Comparison of ENCODE assay signal across 9 cellular contexts in genomic region chr12:123762715-123763052, GRCh38. TPM values are rescaled to one million over a fixed set of nuclear protein-coding genes. Genes with fewer than 3 reads are reported as not detected.
DNase-seq lines count a peak whose midpoint lies in the region; ATAC-seq and TF ChIP-seq lines count a peak whose summit lies in the region.
"Had no signal": no experiment of that assay in that cellular context is flagged by ENCODE, and none has a peak within 500 bp of the region (broad histone marks: within the 10 kb centered on the region; RNA-seq: fewer than 3 reads in every experiment).

No MANE protein-coding gene starts in this region.

- H3K9me3 Mint-ChIP-seq in progenitor cell of endocrine pancreas (ENCODE audit: low read depth): no peaks in the 10 kb centered on the region

- peaks cover 11% of the 10 kb centered on the region; the same call in 1 of the 2 replicates for H3K4me1 ChIP-seq in OCI-LY3 (ENCODE audit: low read length)
- H3K4me1 ChIP-seq in esophagus squamous epithelium: peaks cover 7 to 22% (median 11%) of the 10 kb centered on the region in 3 donors

- H3K4me3 ChIP-seq in OCI-LY3 (ENCODE audit: low read length) (peak overlapping the region; percentile 80), esophagus squamous epithelium (peak overlapping the region; percentile 35 to 68 (median 46))

- H3K27me3 Mint-ChIP-seq in progenitor cell of endocrine pancreas: peaks cover 19% of the 10 kb centered on the region

- peak overlapping the region; percentile 76 for H3K4me3 Mint-ChIP-seq in progenitor cell of endocrine pancreas (ENCODE audit: low read depth)

- no peaks in the 10 kb centered on the region for H3K36me3 ChIP-seq in OCI-LY3 (replicated peaks; ENCODE audit: low read depth, low read length)
- H3K36me3 ChIP-seq in esophagus squamous epithelium: peaks cover 0 to 20% (median 0%) of the 10 kb centered on the region in 3 donors

- H3K27me3 ChIP-seq in OCI-LY3 (ENCODE audit: low read depth, low read length): peaks cover 13% of the 10 kb centered on the region
- H3K27me3 ChIP-seq in esophagus squamous epithelium: peaks cover 0 to 36% (median 0%) of the 10 kb centered on the region in 4 donors

- H4K20me1 ChIP-seq in OCI-LY3 (ENCODE audit: insufficient read depth, low read length): no peaks in the 10 kb centered on the region

- H2AFZ ChIP-seq in OCI-LY3 (ENCODE audit: low read depth, low read length): peak overlapping the region; percentile 77

- H3K9me3 ChIP-seq in OCI-LY3 (ENCODE audit: insufficient read depth, low read length) (no peaks in the 10 kb centered on the region), esophagus squamous epithelium (no peaks in the 10 kb centered on the region)

- no peak overlapping the region for H3K9ac ChIP-seq in OCI-LY3 (ENCODE audit: low read length)

- H3K4me2 ChIP-seq in OCI-LY3 (ENCODE audit: low read length): peak overlapping the region; percentile 80

- DNase-seq in esophagus squamous epithelium (lab: John Stamatoyannopoulos, UW) (no peak), progenitor cell of endocrine pancreas (ENCODE audit: low spot score, unreplicated experiment) (no peak), NOMO-1 treated with DMSO at 0.1 percent for 48 hours (lab: John Stamatoyannopoulos, UW; ENCODE audit: unreplicated experiment) (no peak), EL (no peak), amniotic stem cell (lab: John Stamatoyannopoulos, UW) (no peak)
- no peak for DNase-seq in stimulated activated CD4-positive, alpha-beta T cell treated with anti-CD3 and anti-CD28 coated beads, Interleukin-15, amount 100 ng/mL, for 24 hours
- DNase-seq: NCI-H2107 had no signal

- no peak for TF ChIP-seq POLR2A in esophagus squamous epithelium (IDR thresholded peaks at IDR 0.05)

- H3K27ac Mint-ChIP-seq in progenitor cell of endocrine pancreas: no peak overlapping the region

- no peaks in the 10 kb centered on the region for H3K79me2 ChIP-seq in OCI-LY3 (ENCODE audit: low read length)

- ATAC-seq in GM19043 (IDR thresholded peaks at IDR 0.05; ENCODE audit: low read depth, unreplicated experiment): peak; percentile 13

- intact Hi-C loops in esophagus squamous epithelium (cut with DNase I): no loop called here

- peaks cover 4% of the 10 kb centered on the region for H3K36me3 Mint-ChIP-seq in progenitor cell of endocrine pancreas (ENCODE audit: insufficient read depth)

- TF ChIP-seq CTCF in OCI-LY3 (IDR thresholded peaks at IDR 0.05; ENCODE audit: low read depth, low read length) (no peak), esophagus squamous epithelium (IDR thresholded peaks at IDR 0.05) (no peak), progenitor cell of endocrine pancreas (IDR thresholded peaks at IDR 0.05; ENCODE audit: unreplicated experiment) (no peak)

- H3K4me1 Mint-ChIP-seq in progenitor cell of endocrine pancreas (ENCODE audit: low read depth): peaks cover 3% of the 10 kb centered on the region

- WGBS in esophagus squamous epithelium, 2 donors: 11 to 34% methylated on average over 8 of the region's 15 CpGs

- H3K27ac ChIP-seq in OCI-LY3 (ENCODE audit: low read length): no peak overlapping the region
- no peak overlapping the region for H3K27ac ChIP-seq in esophagus squamous epithelium

RNA-seq across cellular contexts. Expression of gene DNAH10, which starts 0.6 kb away (rescaled TPM):
- total RNA-seq in esophagus squamous epithelium: not detected
- total RNA-seq in progenitor cell of endocrine pancreas: 0.47 and 1.0 TPM in 2 replicates

RNA-seq across cellular contexts. Expression of gene ATP6V0A2, which starts 50.5 kb away (rescaled TPM):
- total RNA-seq in esophagus squamous epithelium: 10 to 100 TPM; 11.8 to 27.5 (median 15.5) TPM
- 34.4 and 41.4 TPM in 2 replicates for total RNA-seq in progenitor cell of endocrine pancreas
